In the genomic region with DNA sequence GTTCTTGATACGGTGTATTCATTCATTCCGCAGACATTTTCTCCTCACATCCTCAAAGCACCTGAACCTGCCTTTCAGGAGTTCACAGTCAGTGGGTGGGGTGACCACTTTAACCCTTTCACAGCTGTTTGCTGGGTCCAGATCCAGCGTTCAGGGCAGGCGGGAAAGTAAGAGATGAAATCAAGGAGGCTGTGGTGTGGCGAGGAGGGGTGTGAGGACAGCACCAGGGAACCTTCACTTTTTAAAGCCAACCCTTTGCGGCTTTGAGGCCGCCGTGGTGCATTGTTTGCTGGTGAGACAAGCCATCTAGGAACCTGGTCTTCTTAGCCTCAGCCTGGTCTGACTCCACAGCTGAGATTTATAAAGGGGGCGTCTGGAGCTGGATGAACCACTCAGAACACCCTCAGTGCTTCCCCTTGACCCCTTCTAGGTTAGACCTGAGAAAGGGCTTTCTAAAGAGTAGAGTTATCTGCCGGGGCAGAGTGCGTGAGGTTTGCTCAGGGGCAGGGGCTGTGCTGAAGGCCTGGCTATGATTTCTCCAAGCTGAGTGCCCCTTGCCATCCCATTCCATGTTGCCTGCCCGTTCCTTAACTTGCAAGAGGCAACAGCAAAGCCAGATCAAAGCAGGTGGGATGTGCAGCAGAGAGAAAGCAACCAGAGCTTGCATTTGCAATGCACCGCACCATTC, we compare ENCODE assay signal across 13 cellular contexts. TPM values are rescaled to one million over a fixed set of nuclear protein-coding genes. Genes with fewer than 3 reads are reported as not detected.
DNase-seq lines count a peak whose midpoint lies in the region; ATAC-seq, FAIRE-seq and TF ChIP-seq lines count a peak whose summit lies in the region.
"Had no signal": no experiment of that assay in that cellular context is flagged by ENCODE, and none has a peak within 500 bp of the region (broad histone marks: within the 10 kb centered on the region; RNA-seq: fewer than 3 reads in every experiment).

No MANE protein-coding gene starts in this region.

- no peaks in the 10 kb centered on the region for H3K9me3 Mint-ChIP-seq in T-cell
- no peaks in the 10 kb centered on the region for H3K9me3 Mint-ChIP-seq in activated naive CD4-positive, alpha-beta T cell treated with anti-CD3 and anti-CD28 coated beads, Interleukin-2, amount 50 U/mL, for 72 hours

- peaks cover 56% of the 10 kb centered on the region for H3K36me3 Mint-ChIP-seq in T-cell
- H3K36me3 Mint-ChIP-seq in activated naive CD4-positive, alpha-beta T cell treated with anti-CD3 and anti-CD28 coated beads, Interleukin-2, amount 50 U/mL, for 72 hours: peaks cover 61 to 80% of the 10 kb centered on the region in 2 donors

- H3K27me3 ChIP-seq in GM06990 (replicated peaks; ENCODE audit: control insufficient read depth, insufficient read depth, low read length): peaks cover 3% of the 10 kb centered on the region
- no peaks in the 10 kb centered on the region for H3K27me3 ChIP-seq in right cardiac atrium (ENCODE audit: control insufficient read depth, insufficient read depth)
- no peaks in the 10 kb centered on the region for H3K27me3 ChIP-seq in small intestine (ENCODE audit: control insufficient read depth in 2 of 2, insufficient read depth in 2 of 2, low read length in 2 of 2)

- no peak for TF ChIP-seq CTCF in GM06990 (IDR thresholded peaks at IDR 0.05; ENCODE audit: insufficient read depth, low read length, poor library complexity, severe bottlenecking)

- H3K9me3 ChIP-seq in right cardiac atrium (ENCODE audit: control insufficient read depth, low read length): no peaks in the 10 kb centered on the region
- no peaks in the 10 kb centered on the region for H3K9me3 ChIP-seq in small intestine (ENCODE audit: control insufficient read depth, low read depth)

- H3K36me3 ChIP-seq in GM06990 (ENCODE audit: control insufficient read depth, insufficient read depth, low read length): peaks cover 1% of the 10 kb centered on the region
- H3K36me3 ChIP-seq in small intestine (ENCODE audit: control insufficient read depth in 2 of 2, insufficient read depth in 2 of 2, low read length in 2 of 2): no peaks in the 10 kb centered on the region

- CTCF ChIA-PET in T-cell (lab: Charles Lee): interaction anchor here (0.5 to 2.3 kb wide), 4 partner anchors 9 to 51 kb away, joined by 3 to 9 read pairs (median 5); no protein-coding TSS in a partner anchor

- H3K27ac ChIP-seq in right cardiac atrium (ENCODE audit: low read length) (no peak overlapping the region), small intestine (ENCODE audit: low read depth in 1 of 2, low read length in 1 of 2) (no peak overlapping the region)

- ATAC-seq in T-cell (replicated peaks in 1 of 4) (peak in 1 of 4 experiments; percentile 1), GM19397 (IDR thresholded peaks at IDR 0.05; ENCODE audit: unreplicated experiment) (no peak), right cardiac atrium (no peak)
- ATAC-seq in activated naive CD4-positive, alpha-beta T cell treated with anti-CD3 and anti-CD28 coated beads, Interleukin-2, amount 50 U/mL, for 72 hours: no peak
- ATAC-seq: HCT116 had no signal

- peak overlapping the region; percentile 91 to 99 (median 93) for H3K4me3 Mint-ChIP-seq in T-cell

- H3K4me3 ChIP-seq in GM06990 (replicated peaks; ENCODE audit: low read depth, low read length) (peak overlapping the region; percentile 78), right cardiac atrium (ENCODE audit: low read length) (no peak overlapping the region), small intestine (ENCODE audit: low read depth in 1 of 2, low read length in 2 of 2) (peak overlapping the region in 1 of 2 donors; percentile 52)

- H3K4me1 ChIP-seq in right cardiac atrium (ENCODE audit: control insufficient read depth, insufficient read depth, low read length) (peaks cover 3% of the 10 kb centered on the region), small intestine (ENCODE audit: control insufficient read depth in 2 of 2, insufficient read depth in 1 of 2, low read depth in 1 of 2, low read length in 1 of 2) (peaks cover 0 to 8% of the 10 kb centered on the region in 2 donors)

- no peak for DNase-seq in GM06990 (ENCODE audit: extremely low read depth, insufficient read length)
- DNase-seq in T-cell: peak in 18 of 34 experiments; percentile 29 to 66 (median 52)
- peak in 1 of 2 donors; percentile 72 for DNase-seq in activated naive CD4-positive, alpha-beta T cell treated with anti-CD3 and anti-CD28 coated beads, Interleukin-2, amount 50 U/mL, for 72 hours (ENCODE audit: low spot score in 2 of 2)
- DNase-seq in posterior vena cava (ENCODE audit: low spot score): peak; percentile 62
- no peak for DNase-seq in NCI-H1048 (lab: John Stamatoyannopoulos, UW)
- DNase-seq in right cardiac atrium: no peak
- DNase-seq in small intestine: no peak
- DNase-seq: NCI-H1092, substantia nigra had no signal

- intact Hi-C loops in posterior vena cava (cut with DNase I) (loop anchor here in 1 of 2 donors (10.0 kb wide), 1 partner anchor 160 kb away; no protein-coding TSS in a partner anchor), right cardiac atrium (cut with DNase I) (loop anchor here in 1 of 4 donors (10.0 kb wide), 1 partner anchor 170 kb away; no protein-coding TSS in a partner anchor)

- no peaks in the 10 kb centered on the region for H3K27me3 Mint-ChIP-seq in T-cell

- WGBS in right cardiac atrium: 88% methylated on average over 13 of the region's 13 CpGs
- WGBS in small intestine, 3 donors: 67 to 76% (median 73%) methylated on average over 13 of the region's 13 CpGs

- peaks cover 65 to 91% (median 79%) of the 10 kb centered on the region in 3 donors for H3K4me1 Mint-ChIP-seq in T-cell

- FAIRE-seq in small intestine (lab: Jason Lieb, UNC): no peak
- FAIRE-seq: D721Med, endothelial cell of umbilical vein had no signal

- H3K27ac Mint-ChIP-seq in T-cell: peak overlapping the region; percentile 95 to 100
- peak overlapping the region; percentile 98 to 99 for H3K27ac Mint-ChIP-seq in activated naive CD4-positive, alpha-beta T cell treated with anti-CD3 and anti-CD28 coated beads, Interleukin-2, amount 50 U/mL, for 72 hours

- POLR2A ChIA-PET in T-cell (lab: Charles Lee): interaction anchor here (0.5 to 5.9 kb wide), 15 partner anchors 13 to 777 kb away, joined by 3 to 32 read pairs (median 4); no protein-coding TSS in a partner anchor

RNA-seq across cellular contexts. Expression of a gene that starts 0.9 kb away (rescaled TPM):
- 100 to 1,000 TPM; 173 to 438 (median 340) TPM for total RNA-seq in T-cell
- total RNA-seq in activated naive CD4-positive, alpha-beta T cell treated with anti-CD3 and anti-CD28 coated beads, Interleukin-2, amount 50 U/mL, for 72 hours: 100 to 1,000 TPM; 287 to 301 TPM
- total RNA-seq in posterior vena cava: under 1 TPM; 0.46 to 0.62 TPM
- under 1 TPM in 2 of 4 donors, not detected in 2; 0.19 to 0.20 TPM for total RNA-seq in right cardiac atrium
- polyA plus RNA-seq in right cardiac atrium: 0.11 TPM
- polyA plus RNA-seq in small intestine: 1 to 10 TPM in 1 of 3 donors, not detected in 2; 1.7 TPM
- total RNA-seq: endothelial cell of umbilical vein had no signal

Comparison
In these comparisons a context has a peak if more than half of its experiments do, and no peak if none do; other contexts are left out.
1. DNase-seq: peak in T-cell (18 of 34) and posterior vena cava (single experiment); none in GM06990 (single experiment), NCI-H1048 (single experiment), right cardiac atrium (0 of 3) and small intestine (single experiment).
2. RNA of a gene that starts 0.9 kb away (total RNA-seq): 173 to 438 TPM in T-cell and 287 to 301 TPM in activated naive CD4-positive, alpha-beta T cell treated with anti-CD3 and anti-CD28 coated beads, Interleukin-2, amount 50 U/mL, for 72 hours; 0.46 to 0.62 TPM in posterior vena cava and 0.19 to 0.20 TPM in right cardiac atrium; every median in the first group is over 100 times any median in the second.